ENCODE assay signal across 1 cellular context in the genomic region with DNA sequence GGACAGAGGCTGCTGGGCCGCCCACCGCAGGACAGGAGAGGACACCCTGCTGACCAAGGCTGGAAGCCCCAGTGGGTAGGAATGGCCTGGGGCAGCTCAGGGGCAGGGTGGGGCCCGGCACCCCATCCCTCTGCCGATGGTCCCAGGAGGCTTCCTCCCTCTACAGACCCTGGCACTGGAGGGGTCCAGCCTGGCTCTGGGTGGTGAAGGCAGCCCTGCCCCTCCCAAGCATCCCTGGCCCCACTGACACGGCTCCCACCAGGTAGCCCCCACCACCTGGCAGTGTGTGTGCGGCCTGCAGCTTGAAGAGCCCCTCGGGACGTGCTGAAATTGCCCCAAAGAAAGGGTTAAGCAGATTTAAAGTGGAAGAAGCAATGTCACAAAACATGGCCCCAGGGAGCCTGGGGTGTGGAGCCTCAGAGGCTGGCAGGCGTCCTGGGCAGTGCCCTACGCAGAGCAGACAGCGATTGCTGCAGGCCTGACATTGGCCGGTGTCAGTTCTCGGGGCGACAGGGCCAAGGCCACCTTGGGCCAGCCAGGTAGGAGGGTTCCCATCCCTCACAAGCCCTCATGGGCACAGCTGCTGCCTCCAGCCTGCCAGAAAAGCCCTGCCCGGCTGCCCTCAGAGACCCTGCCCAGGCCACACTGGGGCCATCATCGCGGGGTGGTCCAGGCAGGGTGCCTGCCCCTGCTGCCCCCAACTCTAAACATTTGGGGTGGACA.
TF ChIP-seq lines count a peak whose summit lies in the region.

No MANE protein-coding gene starts in this region.

TF ChIP-seq in HEK293, 187 proteins besides CTCF, POLR2A, EP300 and RAD21 (continued from another document):
- 0 out of 2 replicates have a peak, but pooled peaks have one; percentile 23 for TF ChIP-seq ZFP69B (tag by site-specific recombination; IDR thresholded peaks at IDR 0.05)
- no peak for TF ChIP-seq OVOL3 (tag by site-specific recombination; IDR thresholded peaks at IDR 0.05)
- no peak for TF ChIP-seq ZNF239 (tag by site-specific recombination; IDR thresholded peaks at IDR 0.05)
- TF ChIP-seq, protein P1, sequence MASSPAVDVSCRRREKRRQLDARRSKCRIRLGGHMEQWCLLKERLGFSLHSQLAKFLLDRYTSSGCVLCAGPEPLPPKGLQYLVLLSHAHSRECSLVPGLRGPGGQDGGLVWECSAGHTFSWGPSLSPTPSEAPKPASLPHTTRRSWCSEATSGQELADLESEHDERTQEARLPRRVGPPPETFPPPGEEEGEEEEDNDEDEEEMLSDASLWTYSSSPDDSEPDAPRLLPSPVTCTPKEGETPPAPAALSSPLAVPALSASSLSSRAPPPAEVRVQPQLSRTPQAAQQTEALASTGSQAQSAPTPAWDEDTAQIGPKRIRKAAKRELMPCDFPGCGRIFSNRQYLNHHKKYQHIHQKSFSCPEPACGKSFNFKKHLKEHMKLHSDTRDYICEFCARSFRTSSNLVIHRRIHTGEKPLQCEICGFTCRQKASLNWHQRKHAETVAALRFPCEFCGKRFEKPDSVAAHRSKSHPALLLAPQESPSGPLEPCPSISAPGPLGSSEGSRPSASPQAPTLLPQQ (tag by site-specific recombination; IDR thresholded peaks at IDR 0.05) = peak; percentile 32; the same call in 1 of the 2 replicates
- TF ChIP-seq ZIC2 (tag by site-specific recombination; IDR thresholded peaks at IDR 0.05) = peak; percentile 59
- peak; percentile 5; the same call in 1 of the 2 replicates for TF ChIP-seq GLIS2 (tag by site-specific recombination; IDR thresholded peaks at IDR 0.05)
